In genomic region chr11:66976925-66977324, GRCh38 we compare ENCODE assay signal across 36 cellular contexts. TPM values are rescaled to one million over a fixed set of nuclear protein-coding genes. Genes with fewer than 3 reads are reported as not detected.
"Had no signal": no experiment of that assay in that cellular context is flagged by ENCODE, and none has a peak within 500 bp of the region (broad histone marks: within the 10 kb centered on the region; RNA-seq: fewer than 3 reads in every experiment).

No MANE protein-coding gene starts in this region.

- H3K4me3 ChIP-seq: left lung, lower lobe of right lung, neural progenitor cell, ovary, right atrium auricular region, right lobe of liver, smooth muscle cell, tibial nerve, vagina had no signal

- H3K4me2 ChIP-seq: neural progenitor cell, smooth muscle cell had no signal

- H3K9ac ChIP-seq: neural progenitor cell had no signal

- H3K9me3 ChIP-seq: ovary, right lobe of liver, vagina had no signal

- DNase-seq: hypothalamus; immature natural killer cell; kidney; left colon; left lung; lower lobe of right lung; mammary epithelial cell; mesendoderm; naive B cell; natural killer cell; nephron progenitor cell; ovary; right lobe of liver; stimulated activated CD4-positive, alpha-beta T cell treated with anti-CD3 and anti-CD28 coated beads, Interleukin-1b, Interleukin-23, amount 100 ng/mL, for 48 hours; stimulated activated CD4-positive, alpha-beta T cell treated with anti-CD3 and anti-CD28 coated beads, Interleukin-2, amount 100 ng/mL, for 48 hours; stimulated activated CD4-positive, alpha-beta T cell treated with anti-CD3 and anti-CD28 coated beads, Interleukin-4, amount 100 ng/mL, for 4 hours; stimulated activated CD8-positive, alpha-beta memory T cell treated with anti-CD3 and anti-CD28 coated beads, Interleukin-4, amount 100 ng/mL, for 48 hours; stimulated activated naive CD4-positive, alpha-beta T cell treated with Interleukin-2 at 50 U/mL for 16 hours; stimulated activated naive CD8-positive, alpha-beta T cell treated with anti-CD3 and anti-CD28 coated beads, Interleukin-15, amount 100 ng/mL, for 72 hours; substantia nigra had no signal

- H3K27ac ChIP-seq: left lung, lower lobe of right lung, neural progenitor cell, ovary, right atrium auricular region, right lobe of liver, tibial nerve, vagina had no signal

- H3K36me3 ChIP-seq: left lung, lower lobe of right lung, neural progenitor cell, ovary, right atrium auricular region, right lobe of liver, tibial nerve, vagina had no signal

- ATAC-seq: left lung; stimulated activated memory B cell treated with anti-CD40 and anti-IgM and Interleukin-4, amounts not matched to agents 10 μg/mL and 1 μg/mL and 100 μg/mL, for 72 hours; stimulated activated naive CD8-positive, alpha-beta T cell treated with anti-CD3 and anti-CD28 coated beads, Interleukin-15, amount 100 ng/mL, for 72 hours had no signal

- H3K27me3 ChIP-seq: neural progenitor cell, ovary, right atrium auricular region, right lobe of liver, tibial nerve, vagina had no signal

- H3K4me1 ChIP-seq: neural progenitor cell had no signal

RNA-seq across cellular contexts. Expression of gene C11orf86, which starts 1.8 kb away (rescaled TPM):
- total RNA-seq: kidney, left lung, liver, lower lobe of right lung, mammary epithelial cell, mesothelial cell of epicardium, mononuclear cell, natural killer cell, omental fat pad, progenitor cell of endocrine pancreas, pulmonary artery endothelial cell, renal cortical epithelial cell, right atrium auricular region, right lobe of liver, skeletal muscle tissue, smooth muscle cell, temporal lobe, tibial nerve, urinary bladder, vagina had no signal
- polyA plus RNA-seq: immature natural killer cell, mammary epithelial cell, ovary, smooth muscle cell, urinary bladder had no signal

RNA-seq across cellular contexts. Expression of gene SYT12, which starts 46.0 kb away (rescaled TPM):
- total RNA-seq: lower lobe of right lung, natural killer cell, pulmonary artery endothelial cell, skeletal muscle tissue had no signal
- polyA plus RNA-seq: immature natural killer cell had no signal
